In genomic region chr3:197520311-197521276, GRCh38 we compare ENCODE assay signal across 1 cellular context.
A peak's percentile ranks its signal among the peaks of the same experiment; 100 is the strongest.
TF ChIP-seq lines count a peak whose summit lies in the region.

No MANE protein-coding gene starts in this region.

TF ChIP-seq in HepG2, 621 proteins besides CTCF, POLR2A, EP300 and RAD21 (continued from another document and continues in another):
- TF ChIP-seq ZBTB33 (CRISPR knock-in tag; IDR thresholded peaks at IDR 0.05), result no peak
- TF ChIP-seq PLRG1 (conservative IDR thresholded peaks at IDR 0.05), result no peak
- TF ChIP-seq GTF3A (CRISPR knock-in tag; conservative IDR thresholded peaks at IDR 0.05), result 0 out of 2 replicates have a peak, but pooled peaks have one; percentile 60
- peak; percentile 69; the same call in 1 of the 2 replicates for TF ChIP-seq ZNF280B (CRISPR knock-in tag; IDR thresholded peaks at IDR 0.05; ENCODE audit: borderline replicate concordance)
- no peak for TF ChIP-seq U2AF2 (IDR thresholded peaks at IDR 0.05; ENCODE audit: low read depth, low read length)
- peak; percentile 76; the same call in 1 of the 2 replicates for TF ChIP-seq YEATS4 (CRISPR knock-in tag; IDR thresholded peaks at IDR 0.05; ENCODE audit: borderline replicate concordance)
- TF ChIP-seq ZNF614 (CRISPR knock-in tag; IDR thresholded peaks at IDR 0.05; ENCODE audit: borderline replicate concordance), result 0 out of 2 replicates have a peak, but pooled peaks have one; percentile 14
- TF ChIP-seq RAD51 (IDR thresholded peaks at IDR 0.05; ENCODE audit: borderline replicate concordance), result no peak
- TF ChIP-seq ZNF18 (CRISPR knock-in tag; IDR thresholded peaks at IDR 0.05; ENCODE audit: insufficient replicate concordance), result peak; percentile 6
- no peak for TF ChIP-seq ZNF232 (CRISPR knock-in tag; IDR thresholded peaks at IDR 0.05; ENCODE audit: borderline replicate concordance)
- peak; percentile 49; the same call in 1 of the 2 replicates for TF ChIP-seq ZNF710 (CRISPR knock-in tag; IDR thresholded peaks at IDR 0.05; ENCODE audit: borderline replicate concordance)
- no peak for TF ChIP-seq CBX1 (IDR thresholded peaks at IDR 0.05; ENCODE audit: low read depth)
- peak; percentile 74 for TF ChIP-seq ZGPAT (CRISPR knock-in tag; IDR thresholded peaks at IDR 0.05)
- TF ChIP-seq FIP1L1 (IDR thresholded peaks at IDR 0.05; ENCODE audit: borderline replicate concordance, insufficient read depth, low read depth, low read length), result no peak
- TF ChIP-seq PBX3 (CRISPR knock-in tag; IDR thresholded peaks at IDR 0.05; ENCODE audit: borderline replicate concordance), result no peak
- TF ChIP-seq ZNF335 (CRISPR knock-in tag; IDR thresholded peaks at IDR 0.05), result 0 out of 2 replicates have a peak, but pooled peaks have one; percentile 34
- no peak for TF ChIP-seq PHF20 (CRISPR knock-in tag; IDR thresholded peaks at IDR 0.05)
- no peak for TF ChIP-seq HOXA9 (CRISPR knock-in tag; IDR thresholded peaks at IDR 0.05; ENCODE audit: borderline replicate concordance)
- peak; percentile 9; the same call in 1 of the 2 replicates for TF ChIP-seq THAP7 (CRISPR knock-in tag; IDR thresholded peaks at IDR 0.05)
- TF ChIP-seq NAIF1 (CRISPR knock-in tag; IDR thresholded peaks at IDR 0.05; ENCODE audit: borderline replicate concordance), result no peak
- TF ChIP-seq ZNF292 (CRISPR knock-in tag; IDR thresholded peaks at IDR 0.05; ENCODE audit: borderline replicate concordance, low read depth), result peak; percentile 97
- no peak for TF ChIP-seq ZNF253 (CRISPR knock-in tag; IDR thresholded peaks at IDR 0.05; ENCODE audit: borderline replicate concordance)
- TF ChIP-seq ZNF597 (CRISPR knock-in tag; IDR thresholded peaks at IDR 0.05), result no peak
- TF ChIP-seq ZBTB14 (CRISPR knock-in tag; IDR thresholded peaks at IDR 0.05), result no peak
- TF ChIP-seq ZBTB20 (CRISPR knock-in tag; IDR thresholded peaks at IDR 0.05; ENCODE audit: borderline replicate concordance, low read depth), result no peak
- no peak for TF ChIP-seq ATF7 (IDR thresholded peaks at IDR 0.05)
- peak; percentile 41; the same call in 1 of the 2 replicates for TF ChIP-seq ATF7 (CRISPR knock-in tag; IDR thresholded peaks at IDR 0.05)
- 0 out of 2 replicates have a peak, but pooled peaks have one; percentile 27 for TF ChIP-seq BCL3 (CRISPR knock-in tag; IDR thresholded peaks at IDR 0.05)
- TF ChIP-seq ZBTB10 (CRISPR knock-in tag; IDR thresholded peaks at IDR 0.05; ENCODE audit: borderline replicate concordance), result no peak
- no peak for TF ChIP-seq HNF4A (CRISPR knock-in tag; IDR thresholded peaks at IDR 0.05)
- TF ChIP-seq NR2F2 (IDR thresholded peaks at IDR 0.05; ENCODE audit: borderline replicate concordance, low read depth), result no peak
- TF ChIP-seq ZNF691 (CRISPR knock-in tag; IDR thresholded peaks at IDR 0.05; ENCODE audit: borderline replicate concordance, low read depth), result peak; percentile 70; the same call in 1 of the 2 replicates
- no peak for TF ChIP-seq MATR3 (CRISPR knock-in tag; IDR thresholded peaks at IDR 0.05)
- TF ChIP-seq ERF (CRISPR knock-in tag; IDR thresholded peaks at IDR 0.05), result peak; percentile 54; the same call in 1 of the 2 replicates
- no peak for TF ChIP-seq SP4 (CRISPR knock-in tag; IDR thresholded peaks at IDR 0.05)
- peak; percentile 69; the same call in 1 of the 2 replicates for TF ChIP-seq POLR2AphosphoS5 (IDR thresholded peaks at IDR 0.05; ENCODE audit: low read depth, low read length)
- TF ChIP-seq MTA1 (CRISPR knock-in tag; IDR thresholded peaks at IDR 0.05; ENCODE audit: borderline replicate concordance), result peak; percentile 72; the same call in 1 of the 2 replicates
- no peak for TF ChIP-seq CENPT (CRISPR knock-in tag; IDR thresholded peaks at IDR 0.05; ENCODE audit: low read depth)
